8 cellular contexts compared by ENCODE assay signal in the genomic region with DNA sequence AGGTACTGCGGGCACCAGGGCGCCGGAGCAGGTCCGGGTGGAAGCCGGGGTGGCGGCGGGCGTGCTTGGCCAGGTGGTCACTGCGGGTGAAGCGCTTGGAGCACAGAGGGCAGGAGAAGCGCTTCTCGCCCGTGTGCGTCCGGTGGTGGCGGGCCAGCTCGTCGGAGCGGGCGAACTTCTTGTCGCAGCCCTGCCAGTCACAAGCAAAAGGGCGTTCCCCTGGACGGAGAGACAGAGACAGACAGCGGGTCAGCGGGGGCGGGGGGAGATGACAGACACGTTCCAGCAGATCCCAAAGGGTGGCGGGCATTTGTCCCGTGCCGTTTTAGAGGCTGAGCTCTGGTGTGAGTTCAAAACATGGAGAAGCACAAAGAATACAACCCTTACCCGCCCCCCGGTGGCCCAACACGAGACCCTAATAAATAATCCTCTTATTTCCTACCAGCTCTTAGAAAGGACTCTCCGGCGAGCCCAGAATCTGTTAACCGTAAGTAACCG. TPM values are rescaled to one million over a fixed set of nuclear protein-coding genes. Genes with fewer than 3 reads are reported as not detected.
A peak's percentile ranks its signal among the peaks of the same experiment; 100 is the strongest.
DNase-seq lines count a peak whose midpoint lies in the region; ATAC-seq and TF ChIP-seq lines count a peak whose summit lies in the region.

No MANE protein-coding gene starts in this region.

- H3K36me3 ChIP-seq in thoracic aorta = no peaks in the 10 kb centered on the region

- no peaks in the 10 kb centered on the region for H3K9me3 ChIP-seq in thoracic aorta

- peaks cover 2% of the 10 kb centered on the region for H3K36me3 Mint-ChIP-seq in activated CD4-positive, alpha-beta T cell treated with anti-CD3 and anti-CD28 coated beads for 36 hours (ENCODE audit: low read depth)
- no peaks in the 10 kb centered on the region for H3K36me3 Mint-ChIP-seq in activated naive CD8-positive, alpha-beta T cell treated with anti-CD3 and anti-CD28 coated beads, Interleukin-2, amount 10 ng/mL, durations not matched to agents 7 days and 5 days

- H3K4me1 ChIP-seq in thoracic aorta (ENCODE audit: control insufficient read depth in 1 of 2, low read depth in 2 of 2) = peaks cover 27 to 44% of the 10 kb centered on the region in 2 donors

- POLR2A ChIA-PET in activated CD4-positive, alpha-beta T cell treated with anti-CD3 and anti-CD28 coated beads for 36 hours (lab: Charles Lee) = interaction anchor here (0.6 kb wide), 1 partner anchor 382 kb away, joined by 3 read pairs; no protein-coding TSS in a partner anchor
- POLR2A ChIA-PET in activated naive CD8-positive, alpha-beta T cell treated with anti-CD3 and anti-CD28 coated beads, Interleukin-2, amount 10 ng/mL, durations not matched to agents 7 days and 5 days (lab: Charles Lee) = interaction anchor here (0.9 to 4.0 kb wide), 9 partner anchors 8 to 43 kb away, joined by 3 to 34 read pairs (median 5); a partner anchor contains a TSS

- H3K27ac ChIP-seq in thoracic aorta = peak overlapping the region in 1 of 2 donors; percentile 53

- H3K27me3 ChIP-seq in thoracic aorta (replicated peaks; ENCODE audit: insufficient read depth) = no peaks in the 10 kb centered on the region

- peak overlapping the region; percentile 78 for H3K4me3 Mint-ChIP-seq in activated CD4-positive, alpha-beta T cell treated with anti-CD3 and anti-CD28 coated beads for 36 hours
- H3K4me3 Mint-ChIP-seq in activated naive CD8-positive, alpha-beta T cell treated with anti-CD3 and anti-CD28 coated beads, Interleukin-2, amount 10 ng/mL, durations not matched to agents 7 days and 5 days = peak overlapping the region; percentile 82

- ATAC-seq in activated CD4-positive, alpha-beta T cell treated with anti-CD3 and anti-CD28 coated beads for 36 hours = no peak
- ATAC-seq in activated naive CD8-positive, alpha-beta T cell treated with anti-CD3 and anti-CD28 coated beads, Interleukin-2, amount 10 ng/mL, durations not matched to agents 7 days and 5 days (ENCODE audit: low read depth) = no peak
- no peak for ATAC-seq in thoracic aorta (ENCODE audit: insufficient number of reproducible peaks, low FRiP score, low read depth)
- ATAC-seq in GM19324 (IDR thresholded peaks at IDR 0.05; ENCODE audit: low FRiP score, unreplicated experiment) = no peak
- no peak for ATAC-seq in GM18517 (IDR thresholded peaks at IDR 0.05; ENCODE audit: unreplicated experiment)

- H3K4me3 ChIP-seq in thoracic aorta = peak overlapping the region; percentile 41

- H3K9me3 Mint-ChIP-seq in activated CD4-positive, alpha-beta T cell treated with anti-CD3 and anti-CD28 coated beads for 36 hours (ENCODE audit: low read depth) = no peaks in the 10 kb centered on the region
- no peaks in the 10 kb centered on the region for H3K9me3 Mint-ChIP-seq in activated naive CD8-positive, alpha-beta T cell treated with anti-CD3 and anti-CD28 coated beads, Interleukin-2, amount 10 ng/mL, durations not matched to agents 7 days and 5 days

- CTCF ChIA-PET in activated CD4-positive, alpha-beta T cell treated with anti-CD3 and anti-CD28 coated beads for 36 hours (lab: Charles Lee) = no interaction called here

- DNase-seq in activated CD4-positive, alpha-beta T cell treated with anti-CD3 and anti-CD28 coated beads for 36 hours = no peak
- no peak for DNase-seq in activated CD4-positive, alpha-beta T cell treated with anti-CD3 and anti-CD28 coated beads, Interleukin-2, amount 50 U/mL, for 48 hours
- no peak for DNase-seq in activated naive CD8-positive, alpha-beta T cell treated with anti-CD3 and anti-CD28 coated beads, Interleukin-2, amount 10 ng/mL, durations not matched to agents 7 days and 5 days
- DNase-seq in islet precursor cell = peak; percentile 72
- DNase-seq in thoracic aorta (ENCODE audit: low spot score) = no peak
- DNase-seq in SHP77 treated with DMSO at 0.1 percent for 48 hours (lab: John Stamatoyannopoulos, UW) = no peak

- intact Hi-C loops in activated CD4-positive, alpha-beta T cell treated with anti-CD3 and anti-CD28 coated beads for 36 hours (cut with DNase I, micrococcal nuclease) = loop anchor here (1.0 to 10.0 kb wide), 3 partner anchors 9 to 790 kb away; a partner anchor contains a TSS

- no peaks in the 10 kb centered on the region for H3K27me3 Mint-ChIP-seq in activated CD4-positive, alpha-beta T cell treated with anti-CD3 and anti-CD28 coated beads for 36 hours
- H3K27me3 Mint-ChIP-seq in activated naive CD8-positive, alpha-beta T cell treated with anti-CD3 and anti-CD28 coated beads, Interleukin-2, amount 10 ng/mL, durations not matched to agents 7 days and 5 days = no peaks in the 10 kb centered on the region

- no peak for TF ChIP-seq CTCF in thoracic aorta (IDR thresholded peaks at IDR 0.05)

- peaks cover 63% of the 10 kb centered on the region for H3K4me1 Mint-ChIP-seq in activated CD4-positive, alpha-beta T cell treated with anti-CD3 and anti-CD28 coated beads for 36 hours
- peaks cover 28% of the 10 kb centered on the region for H3K4me1 Mint-ChIP-seq in activated naive CD8-positive, alpha-beta T cell treated with anti-CD3 and anti-CD28 coated beads, Interleukin-2, amount 10 ng/mL, durations not matched to agents 7 days and 5 days

- peak overlapping the region; percentile 81 for H3K27ac Mint-ChIP-seq in activated CD4-positive, alpha-beta T cell treated with anti-CD3 and anti-CD28 coated beads for 36 hours
- H3K27ac Mint-ChIP-seq in activated naive CD8-positive, alpha-beta T cell treated with anti-CD3 and anti-CD28 coated beads, Interleukin-2, amount 10 ng/mL, durations not matched to agents 7 days and 5 days = peak overlapping the region; percentile 91

RNA-seq across cellular contexts. Expression of a gene that starts 6.3 kb away (rescaled TPM):
- 10 to 100 TPM; 39.3 to 49.8 TPM for total RNA-seq in activated CD4-positive, alpha-beta T cell treated with anti-CD3 and anti-CD28 coated beads for 36 hours
- 10 to 100 TPM; 57.9 to 60.4 TPM for total RNA-seq in activated naive CD8-positive, alpha-beta T cell treated with anti-CD3 and anti-CD28 coated beads, Interleukin-2, amount 10 ng/mL, durations not matched to agents 7 days and 5 days
- total RNA-seq in thoracic aorta = 10 to 100 TPM; 18.2 to 24.5 TPM

RNA-seq across cellular contexts. Expression of a gene that starts 8.8 kb away (rescaled TPM):
- total RNA-seq in activated CD4-positive, alpha-beta T cell treated with anti-CD3 and anti-CD28 coated beads for 36 hours = 10 to 100 TPM; 22.5 to 28.8 TPM
- 10 to 100 TPM; 21.5 to 21.8 TPM for total RNA-seq in activated naive CD8-positive, alpha-beta T cell treated with anti-CD3 and anti-CD28 coated beads, Interleukin-2, amount 10 ng/mL, durations not matched to agents 7 days and 5 days
- 10 to 100 TPM in 1 of 2 donors, 1 to 10 TPM in 1; 7.7 to 11.0 TPM for total RNA-seq in thoracic aorta

RNA-seq across cellular contexts. Expression of a gene that starts 30.7 kb away (rescaled TPM):
- total RNA-seq in activated CD4-positive, alpha-beta T cell treated with anti-CD3 and anti-CD28 coated beads for 36 hours = 10 to 100 TPM; 84.5 to 88.5 TPM
- total RNA-seq in activated naive CD8-positive, alpha-beta T cell treated with anti-CD3 and anti-CD28 coated beads, Interleukin-2, amount 10 ng/mL, durations not matched to agents 7 days and 5 days = 100 to 1,000 TPM; 185 to 194 TPM
- 100 to 1,000 TPM in 1 of 2 donors, 10 to 100 TPM in 1; 96.8 to 143 TPM for total RNA-seq in thoracic aorta

RNA-seq across cellular contexts. Expression of a gene that starts 42.5 kb away (rescaled TPM):
- 1 to 10 TPM; 7.9 to 8.4 TPM for total RNA-seq in activated CD4-positive, alpha-beta T cell treated with anti-CD3 and anti-CD28 coated beads for 36 hours
- 10 to 100 TPM; 17.0 to 18.6 TPM for total RNA-seq in activated naive CD8-positive, alpha-beta T cell treated with anti-CD3 and anti-CD28 coated beads, Interleukin-2, amount 10 ng/mL, durations not matched to agents 7 days and 5 days
- 1 to 10 TPM in 1 of 2 donors, under 1 TPM in 1; 0.21 to 1.4 TPM for total RNA-seq in thoracic aorta

RNA-seq across cellular contexts. Expression of a gene that starts 50.6 kb away (rescaled TPM):
- 1 to 10 TPM; 5.6 to 6.1 TPM for total RNA-seq in activated CD4-positive, alpha-beta T cell treated with anti-CD3 and anti-CD28 coated beads for 36 hours
- 1 to 10 TPM; 7.6 to 9.3 TPM for total RNA-seq in activated naive CD8-positive, alpha-beta T cell treated with anti-CD3 and anti-CD28 coated beads, Interleukin-2, amount 10 ng/mL, durations not matched to agents 7 days and 5 days
- total RNA-seq in thoracic aorta = 1 to 10 TPM; 3.9 to 8.4 TPM
